Comparison of ENCODE assay signal across 12 cellular contexts in the genomic region with DNA sequence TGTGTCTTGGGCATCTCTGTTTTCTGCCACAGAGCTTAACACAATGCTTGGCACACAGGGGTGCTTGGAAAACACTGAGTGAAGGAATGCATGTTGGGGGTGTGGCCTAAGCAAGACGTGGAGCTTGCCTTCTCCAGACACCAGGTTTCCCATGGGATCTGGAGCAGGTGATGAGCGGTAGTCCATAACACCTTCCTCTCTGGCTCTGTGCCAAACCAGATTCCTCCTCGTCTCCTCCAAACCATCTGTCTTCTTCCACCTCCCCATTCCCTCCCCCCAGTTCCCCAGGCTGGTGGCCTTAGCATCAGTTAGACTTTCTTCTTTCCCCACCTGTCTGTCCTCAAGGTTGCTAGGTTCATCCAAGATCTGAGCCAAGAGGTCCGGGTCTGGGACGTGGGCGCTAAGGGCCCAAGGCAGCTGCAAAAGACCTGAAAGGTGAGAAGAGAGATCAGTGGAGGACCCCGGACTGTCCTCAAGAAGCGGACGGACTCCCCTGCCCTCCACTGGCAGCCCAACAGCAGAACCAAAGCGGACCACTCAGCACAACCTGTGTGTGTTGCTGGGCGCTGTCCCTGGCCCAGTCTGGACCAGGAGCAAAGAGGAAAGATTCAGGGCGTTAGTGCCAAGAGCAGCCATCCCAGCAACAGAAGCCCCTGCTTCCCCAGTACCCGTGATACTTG. TPM values are rescaled to one million over a fixed set of nuclear protein-coding genes. Genes with fewer than 3 reads are reported as not detected.
DNase-seq lines count a peak whose midpoint lies in the region; ATAC-seq and TF ChIP-seq lines count a peak whose summit lies in the region.
"Had no signal": no experiment of that assay in that cellular context is flagged by ENCODE, and none has a peak within 500 bp of the region (broad histone marks: within the 10 kb centered on the region; RNA-seq: fewer than 3 reads in every experiment).

No MANE protein-coding gene starts in this region.

- POLR2A ChIA-PET in HEK293 (lab: Yijun Ruan, JAX), result interaction anchor here (0.6 to 1.4 kb wide), 2 partner anchors 10 to 142 kb away, joined by 6 to 8 read pairs; no protein-coding TSS in a partner anchor
- POLR2A ChIA-PET in activated naive CD8-positive, alpha-beta T cell treated with anti-CD3 and anti-CD28 coated beads, Interleukin-2, amount 10 ng/mL, durations not matched to agents 7 days and 5 days (lab: Charles Lee), result interaction anchor here (0.8 to 3.9 kb wide), 4 partner anchors 13 to 124 kb away, joined by 3 to 53 read pairs (median 3); no protein-coding TSS in a partner anchor

- H3K36me3 ChIP-seq in HEK293 (ENCODE audit: control insufficient read depth in 2 of 2, insufficient read depth in 1 of 2, low read length in 2 of 2), result no peaks in the 10 kb centered on the region

- DNase-seq in DMS 273 (lab: John Stamatoyannopoulos, UW; ENCODE audit: unreplicated experiment), result peak; percentile 57
- no peak for DNase-seq in DMS 273 treated with DMSO at 0.1 percent for 48 hours (lab: John Stamatoyannopoulos, UW)
- no peak for DNase-seq in activated naive CD8-positive, alpha-beta T cell treated with anti-CD3 and anti-CD28 coated beads, Interleukin-2, amount 10 ng/mL, durations not matched to agents 7 days and 5 days
- DNase-seq in naive B cell, result no peak
- DNase-seq: activated gamma-delta T cell; effector CD8-positive, alpha-beta T cell; NCI-H1092; stimulated activated naive CD4-positive, alpha-beta T cell treated with Interleukin-2 at 50 U/mL for 16 hours had no signal

- no peak overlapping the region for H3K27ac Mint-ChIP-seq in activated naive CD8-positive, alpha-beta T cell treated with anti-CD3 and anti-CD28 coated beads, Interleukin-2, amount 10 ng/mL, durations not matched to agents 7 days and 5 days
- H3K27ac Mint-ChIP-seq in naive B cell, result peak overlapping the region in 3 of 6 donors; percentile 49 to 65 (median 57)

- H3K4me1 ChIP-seq in HEK293 (ENCODE audit: control insufficient read depth, insufficient read depth, low read length), result peaks cover 18% of the 10 kb centered on the region

- no peaks in the 10 kb centered on the region for H3K9me3 ChIP-seq in HEK293 (ENCODE audit: control insufficient read depth, insufficient read depth, low read depth, low read length)

- H3K4me3 ChIP-seq in HEK293 (ENCODE audit: low read depth, low read length), result no peak overlapping the region

- H3K27ac ChIP-seq in HEK293 (ENCODE audit: extremely low read depth, low read depth, low read length), result no peak overlapping the region

- peaks cover 9% of the 10 kb centered on the region for H3K27me3 Mint-ChIP-seq in activated naive CD8-positive, alpha-beta T cell treated with anti-CD3 and anti-CD28 coated beads, Interleukin-2, amount 10 ng/mL, durations not matched to agents 7 days and 5 days
- H3K27me3 Mint-ChIP-seq in naive B cell, result peaks cover 0 to 8% (median 0%) of the 10 kb centered on the region in 3 donors

- no peaks in the 10 kb centered on the region for H3K36me3 Mint-ChIP-seq in activated naive CD8-positive, alpha-beta T cell treated with anti-CD3 and anti-CD28 coated beads, Interleukin-2, amount 10 ng/mL, durations not matched to agents 7 days and 5 days
- no peaks in the 10 kb centered on the region for H3K36me3 Mint-ChIP-seq in naive B cell

- H3K4me3 Mint-ChIP-seq in activated naive CD8-positive, alpha-beta T cell treated with anti-CD3 and anti-CD28 coated beads, Interleukin-2, amount 10 ng/mL, durations not matched to agents 7 days and 5 days, result peak overlapping the region; percentile 90
- peak overlapping the region; percentile 44 to 95 (median 92) for H3K4me3 Mint-ChIP-seq in naive B cell

- CTCF ChIA-PET in HEK293 (lab: Yijun Ruan, JAX), result interaction anchor here (0.6 to 2.6 kb wide), 5 partner anchors 9 to 266 kb away, joined by 3 to 11 read pairs (median 3); no protein-coding TSS in a partner anchor

- no peak for ATAC-seq in activated naive CD8-positive, alpha-beta T cell treated with anti-CD3 and anti-CD28 coated beads, Interleukin-2, amount 10 ng/mL, durations not matched to agents 7 days and 5 days (ENCODE audit: low read depth)
- ATAC-seq in naive B cell (ENCODE audit: low read depth in 2 of 2) (no peak), HG03432 (IDR thresholded peaks at IDR 0.05; ENCODE audit: unreplicated experiment) (no peak), GM21526 (IDR thresholded peaks at IDR 0.05; ENCODE audit: low FRiP score, unreplicated experiment) (no peak), HG02885 (IDR thresholded peaks at IDR 0.05; ENCODE audit: poor library complexity, unreplicated experiment) (no peak)

- no peak for TF ChIP-seq CTCF in HEK293 (tag by site-specific recombination; IDR thresholded peaks at IDR 0.05)

- H3K9me3 Mint-ChIP-seq in activated naive CD8-positive, alpha-beta T cell treated with anti-CD3 and anti-CD28 coated beads, Interleukin-2, amount 10 ng/mL, durations not matched to agents 7 days and 5 days, result no peaks in the 10 kb centered on the region
- no peaks in the 10 kb centered on the region for H3K9me3 Mint-ChIP-seq in naive B cell

- peaks cover 44% of the 10 kb centered on the region for H3K4me1 Mint-ChIP-seq in activated naive CD8-positive, alpha-beta T cell treated with anti-CD3 and anti-CD28 coated beads, Interleukin-2, amount 10 ng/mL, durations not matched to agents 7 days and 5 days
- peaks cover 49 to 57% (median 51%) of the 10 kb centered on the region in 3 donors for H3K4me1 Mint-ChIP-seq in naive B cell

TF ChIP-seq in HEK293, 187 proteins besides CTCF, POLR2A, EP300 and RAD21:
- TF ChIP-seq PRDM1 (tag by site-specific recombination; IDR thresholded peaks at IDR 0.05) (no peak), ZNF701 (tag by site-specific recombination; IDR thresholded peaks at IDR 0.05) (no peak), ZNF623 (tag by site-specific recombination; IDR thresholded peaks at IDR 0.05) (no peak), ZNF76 (tag by site-specific recombination; IDR thresholded peaks at IDR 0.05; ENCODE audit: borderline replicate concordance, low read depth) (no peak), ZNF600 (tag by site-specific recombination; IDR thresholded peaks at IDR 0.05) (peak; percentile 78), ZNF777 (tag by site-specific recombination; IDR thresholded peaks at IDR 0.05; ENCODE audit: borderline replicate concordance) (no peak)
- TF ChIP-seq, protein P1, sequence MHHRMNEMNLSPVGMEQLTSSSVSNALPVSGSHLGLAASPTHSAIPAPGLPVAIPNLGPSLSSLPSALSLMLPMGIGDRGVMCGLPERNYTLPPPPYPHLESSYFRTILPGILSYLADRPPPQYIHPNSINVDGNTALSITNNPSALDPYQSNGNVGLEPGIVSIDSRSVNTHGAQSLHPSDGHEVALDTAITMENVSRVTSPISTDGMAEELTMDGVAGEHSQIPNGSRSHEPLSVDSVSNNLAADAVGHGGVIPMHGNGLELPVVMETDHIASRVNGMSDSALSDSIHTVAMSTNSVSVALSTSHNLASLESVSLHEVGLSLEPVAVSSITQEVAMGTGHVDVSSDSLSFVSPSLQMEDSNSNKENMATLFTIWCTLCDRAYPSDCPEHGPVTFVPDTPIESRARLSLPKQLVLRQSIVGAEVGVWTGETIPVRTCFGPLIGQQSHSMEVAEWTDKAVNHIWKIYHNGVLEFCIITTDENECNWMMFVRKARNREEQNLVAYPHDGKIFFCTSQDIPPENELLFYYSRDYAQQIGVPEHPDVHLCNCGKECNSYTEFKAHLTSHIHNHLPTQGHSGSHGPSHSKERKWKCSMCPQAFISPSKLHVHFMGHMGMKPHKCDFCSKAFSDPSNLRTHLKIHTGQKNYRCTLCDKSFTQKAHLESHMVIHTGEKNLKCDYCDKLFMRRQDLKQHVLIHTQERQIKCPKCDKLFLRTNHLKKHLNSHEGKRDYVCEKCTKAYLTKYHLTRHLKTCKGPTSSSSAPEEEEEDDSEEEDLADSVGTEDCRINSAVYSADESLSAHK (tag by site-specific recombination; IDR thresholded peaks at IDR 0.05), result no peak

RNA-seq across cellular contexts. Expression of a gene that starts 1.2 kb away (rescaled TPM):
- total RNA-seq in activated naive CD8-positive, alpha-beta T cell treated with anti-CD3 and anti-CD28 coated beads, Interleukin-2, amount 10 ng/mL, durations not matched to agents 7 days and 5 days, result 100 to 1,000 TPM; 102 to 105 TPM
- 100 to 1,000 TPM in 3 of 6 donors, 10 to 100 TPM in 3; 48.3 to 120 (median 100) TPM for polyA plus RNA-seq in naive B cell (ENCODE audit: low read depth in 6 of 6)
